In the genomic region with DNA sequence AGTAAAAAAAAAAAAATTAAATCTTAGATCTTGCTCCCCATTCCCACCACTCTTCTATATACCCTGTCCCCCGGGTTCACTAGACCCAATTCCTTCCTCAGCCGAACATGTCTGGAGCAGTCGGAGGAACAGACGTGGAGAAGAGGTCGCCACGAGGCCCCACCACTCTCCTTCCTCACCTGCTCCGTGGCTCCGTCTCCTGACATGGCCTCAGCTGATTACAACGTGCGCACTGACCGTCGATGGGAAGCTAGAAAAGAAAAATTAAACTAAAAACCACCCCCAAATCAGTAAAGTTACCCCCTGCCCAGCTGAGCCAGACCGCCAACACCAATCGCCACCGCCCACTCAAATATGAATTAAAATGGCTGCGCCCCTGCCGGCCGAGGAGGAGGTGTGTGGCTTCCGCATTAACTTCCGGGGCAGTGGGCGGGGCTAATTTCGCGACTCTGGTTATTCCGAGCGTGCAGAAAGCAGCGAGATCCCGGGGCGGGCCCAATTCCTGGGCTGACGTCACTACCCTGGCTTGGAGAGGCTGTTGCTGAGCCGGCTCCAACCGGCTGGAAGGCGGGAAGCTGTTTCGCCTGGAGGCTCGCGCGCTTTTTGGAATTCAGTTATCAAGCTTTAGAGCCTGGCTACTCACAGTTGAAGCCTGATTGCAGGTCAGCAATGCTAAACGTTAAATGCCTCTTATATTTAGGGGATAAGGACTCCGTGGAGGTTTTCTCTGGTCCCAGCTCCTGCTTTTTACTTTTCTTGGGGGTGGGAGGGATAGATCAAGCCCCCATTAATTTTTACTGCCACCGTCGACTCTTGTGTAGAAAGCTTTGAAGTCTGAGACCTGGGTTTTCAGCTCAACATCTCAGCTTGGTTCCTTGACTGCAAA, we compare ENCODE assay signal across 8 cellular contexts. TPM values are rescaled to one million over a fixed set of nuclear protein-coding genes. Genes with fewer than 3 reads are reported as not detected.
DNase-seq lines count a peak whose midpoint lies in the region; ATAC-seq, FAIRE-seq and TF ChIP-seq lines count a peak whose summit lies in the region.

Gene CSTF3 (minus strand): TSS at position 361 of the 886 bp plus-strand sequence. CDS start 155 bp downstream, at position 206.

- FAIRE-seq in kidney (lab: Jason Lieb, UNC) = peak; percentile 97

- H3K4me3 Mint-ChIP-seq in activated CD4-positive, alpha-beta T cell treated with anti-CD3 and anti-CD28 coated beads for 36 hours = peak within 1 kb of the TSS; percentile 96

- peak; percentile 88 for ATAC-seq in HG03442 (IDR thresholded peaks at IDR 0.05; ENCODE audit: unreplicated experiment)
- peak; percentile 97 for ATAC-seq in activated CD4-positive, alpha-beta T cell treated with anti-CD3 and anti-CD28 coated beads for 36 hours

- H3K27ac ChIP-seq in kidney (ENCODE audit: low read depth in 2 of 2, low read length in 2 of 2) = peak within 1 kb of the TSS; percentile 79 to 87

- DNase-seq in BE2C (peak; percentile 98), GM19238 (ENCODE audit: insufficient read length, low spot score) (peak; percentile 83), NCI-H524 (lab: John Stamatoyannopoulos, UW) (peak; percentile 97 to 98), choroid plexus epithelial cell (ENCODE audit: low read depth) (peak; percentile 99), kidney (peak; percentile 100)
- DNase-seq in activated CD4-positive, alpha-beta T cell treated with anti-CD3 and anti-CD28 coated beads for 36 hours = peak; percentile 99
- DNase-seq in stimulated activated CD4-positive, alpha-beta T cell treated with anti-CD3 and anti-CD28 coated beads, Interleukin-15, amount 100 ng/mL, for 24 hours = peak; percentile 100

- intact Hi-C loops in activated CD4-positive, alpha-beta T cell treated with anti-CD3 and anti-CD28 coated beads for 36 hours (cut with DNase I, micrococcal nuclease) = loop anchor here (1.0 to 10.0 kb wide), 10 partner anchors 95 to 891 kb away; partner anchors contain the start of genes EIF3M (in 2 of the 2), HIPK3 (in 2 of the 2), CAPRIN1 (in 1 of the 2) and CD59 (in 1 of the 2)
- intact Hi-C loops in kidney (cut with DNase I) = no loop called here

- CTCF ChIA-PET in activated CD4-positive, alpha-beta T cell treated with anti-CD3 and anti-CD28 coated beads for 36 hours (lab: Charles Lee) = interaction anchor here (0.6 to 1.5 kb wide), 9 partner anchors 12 to 578 kb away, joined by 3 to 6 read pairs (median 3); partner anchors contain the start of genes DEPDC7, EIF3M, HIPK3 and TCP11L1

- H3K9me3 ChIP-seq in BE2C (no peaks in the 10 kb centered on the region), kidney (ENCODE audit: control insufficient read depth in 1 of 2, low read length in 2 of 2) (no peaks in the 10 kb centered on the region)

- peaks cover 43% of the 10 kb centered on the region for H3K4me1 Mint-ChIP-seq in activated CD4-positive, alpha-beta T cell treated with anti-CD3 and anti-CD28 coated beads for 36 hours

- H3K4me3 ChIP-seq in BE2C (ENCODE audit: low read depth, low read length) = peak within 1 kb of the TSS; percentile 95
- peak within 1 kb of the TSS; percentile 86 for H3K4me3 ChIP-seq in choroid plexus epithelial cell (ENCODE audit: low read depth, low read length)
- peak within 1 kb of the TSS; percentile 98 to 100 for H3K4me3 ChIP-seq in kidney (ENCODE audit: low read length in 2 of 2)

- H3K27me3 ChIP-seq in BE2C = no peaks in the 10 kb centered on the region

- peaks cover 30% of the 10 kb centered on the region for H3K36me3 Mint-ChIP-seq in activated CD4-positive, alpha-beta T cell treated with anti-CD3 and anti-CD28 coated beads for 36 hours (ENCODE audit: low read depth)

- no peaks in the 10 kb centered on the region for H3K27me3 Mint-ChIP-seq in activated CD4-positive, alpha-beta T cell treated with anti-CD3 and anti-CD28 coated beads for 36 hours

- peak within 1 kb of the TSS; percentile 86 to 93 for H3K9ac ChIP-seq in kidney (ENCODE audit: low read length in 2 of 2)

- peak; percentile 30; the same call in 1 of the 2 replicates for TF ChIP-seq CTCF in BE2C (IDR thresholded peaks at IDR 0.05; ENCODE audit: low read depth, low read length)
- peak; percentile 51 for TF ChIP-seq CTCF in choroid plexus epithelial cell (conservative IDR thresholded peaks at IDR 0.05; ENCODE audit: low read depth, low read length)
- TF ChIP-seq CTCF in kidney (IDR thresholded peaks at IDR 0.05; ENCODE audit: borderline replicate concordance, extremely low read depth, insufficient read depth) = peak; percentile 39

- H3K9me3 Mint-ChIP-seq in activated CD4-positive, alpha-beta T cell treated with anti-CD3 and anti-CD28 coated beads for 36 hours (ENCODE audit: low read depth) = no peaks in the 10 kb centered on the region

- H3K4me1 ChIP-seq in BE2C (no peaks in the 10 kb centered on the region), kidney (ENCODE audit: control insufficient read depth in 1 of 2, insufficient read depth in 1 of 2, low read depth in 1 of 2, low read length in 2 of 2) (peaks cover 3 to 4% of the 10 kb centered on the region in 2 donors)

- H3K36me3 ChIP-seq in BE2C (no peaks in the 10 kb centered on the region; the same call in 1 of the 2 replicates), kidney (ENCODE audit: control insufficient read depth in 1 of 2, insufficient read depth in 2 of 2, low read length in 2 of 2) (no peaks in the 10 kb centered on the region)

- POLR2A ChIA-PET in activated CD4-positive, alpha-beta T cell treated with anti-CD3 and anti-CD28 coated beads for 36 hours (lab: Charles Lee) = interaction anchor here (1.2 kb wide), 1 partner anchor 8 kb away, joined by 3 read pairs; no protein-coding TSS in a partner anchor

- H3K27ac Mint-ChIP-seq in activated CD4-positive, alpha-beta T cell treated with anti-CD3 and anti-CD28 coated beads for 36 hours = peak within 1 kb of the TSS; percentile 100

RNA-seq across cellular contexts. Expression of gene CSTF3, which starts in this region (rescaled TPM):
- 18.9 TPM for polyA plus RNA-seq in BE2C (2012; ENCODE audit: insufficient read depth, insufficient read length, low read depth)
- 10 to 100 TPM; 29.6 to 35.3 TPM for total RNA-seq in activated CD4-positive, alpha-beta T cell treated with anti-CD3 and anti-CD28 coated beads for 36 hours
- total RNA-seq in kidney = 28.5 TPM
- 26.1 TPM for polyA plus RNA-seq in kidney (ENCODE audit: insufficient read depth, low read depth, low replicate concordance)

Comparison
In these comparisons a context has a peak if more than half of its experiments do, and no peak if none do; other contexts are left out.
1. Peak in every context shown above with its lines: DNase-seq, ATAC-seq, H3K4me3 ChIP-seq and H3K27ac ChIP-seq.